ENCODE assay signal across 8 cellular contexts in genomic region chr19:19459707-19460251, GRCh38. TPM values are rescaled to one million over a fixed set of nuclear protein-coding genes. Genes with fewer than 3 reads are reported as not detected.
DNase-seq lines count a peak whose midpoint lies in the region; ATAC-seq and TF ChIP-seq lines count a peak whose summit lies in the region.

No MANE protein-coding gene starts in this region.

- DNase-seq in RKO (ENCODE audit: low spot score): peak; percentile 95
- DNase-seq in activated effector memory CD4-positive, alpha-beta T cell treated with Interleukin-2 at 50 U/mL for 16 hours: peak; percentile 65
- DNase-seq in left ventricle myocardium inferior: peak; percentile 46
- peak; percentile 73 for DNase-seq in stimulated activated CD4-positive, alpha-beta T cell treated with anti-CD3 and anti-CD28 coated beads, Interleukin-4, amount 100 ng/mL, for 24 hours
- no peak for DNase-seq in NCI-H345 (lab: John Stamatoyannopoulos, UW)
- no peak for DNase-seq in DMS79 treated with DMSO at 0.1 percent for 48 hours (lab: John Stamatoyannopoulos, UW)
- DNase-seq in DMS79 (lab: John Stamatoyannopoulos, UW): no peak

- H3K9me3 ChIP-seq in left ventricle myocardium inferior (replicated peaks): no peaks in the 10 kb centered on the region

- peak; percentile 39 for ATAC-seq in GM21381 (IDR thresholded peaks at IDR 0.05; ENCODE audit: unreplicated experiment)

- TF ChIP-seq CTCF in left ventricle myocardium inferior (IDR thresholded peaks at IDR 0.05; ENCODE audit: borderline replicate concordance): no peak

- peak overlapping the region; percentile 31 for H3K4me3 ChIP-seq in left ventricle myocardium inferior

- intact Hi-C loops in left ventricle myocardium inferior (cut with micrococcal nuclease): no loop called here

- H3K27me3 ChIP-seq in left ventricle myocardium inferior (ENCODE audit: low read depth): no peaks in the 10 kb centered on the region

- H3K27ac ChIP-seq in left ventricle myocardium inferior (replicated peaks): peak overlapping the region; percentile 68

- peaks cover 3% of the 10 kb centered on the region for H3K36me3 ChIP-seq in left ventricle myocardium inferior

- peaks cover 81% of the 10 kb centered on the region for H3K4me1 ChIP-seq in left ventricle myocardium inferior

RNA-seq across cellular contexts. Expression of gene GATAD2A, which starts 54.3 kb away (rescaled TPM):
- 24.1 TPM for total RNA-seq in left ventricle myocardium inferior

RNA-seq across cellular contexts. Expression of gene TSSK6, which starts 55.6 kb away (rescaled TPM):
- 0.77 TPM for total RNA-seq in left ventricle myocardium inferior

RNA-seq across cellular contexts. Expression of gene NDUFA13, which starts 56.2 kb away (rescaled TPM):
- 1,029 TPM for total RNA-seq in left ventricle myocardium inferior

Comparison
In these comparisons a context has a peak if more than half of its experiments do, and no peak if none do; other contexts are left out.
1. DNase-seq: peak in RKO (single experiment), activated effector memory CD4-positive, alpha-beta T cell treated with Interleukin-2 at 50 U/mL for 16 hours (single experiment), left ventricle myocardium inferior (single experiment) and stimulated activated CD4-positive, alpha-beta T cell treated with anti-CD3 and anti-CD28 coated beads, Interleukin-4, amount 100 ng/mL, for 24 hours (single experiment); none in NCI-H345 (single experiment), DMS79 treated with DMSO at 0.1 percent for 48 hours (single experiment) and DMS79 (single experiment).